ENCODE assay signal across 12 cellular contexts in the genomic region with DNA sequence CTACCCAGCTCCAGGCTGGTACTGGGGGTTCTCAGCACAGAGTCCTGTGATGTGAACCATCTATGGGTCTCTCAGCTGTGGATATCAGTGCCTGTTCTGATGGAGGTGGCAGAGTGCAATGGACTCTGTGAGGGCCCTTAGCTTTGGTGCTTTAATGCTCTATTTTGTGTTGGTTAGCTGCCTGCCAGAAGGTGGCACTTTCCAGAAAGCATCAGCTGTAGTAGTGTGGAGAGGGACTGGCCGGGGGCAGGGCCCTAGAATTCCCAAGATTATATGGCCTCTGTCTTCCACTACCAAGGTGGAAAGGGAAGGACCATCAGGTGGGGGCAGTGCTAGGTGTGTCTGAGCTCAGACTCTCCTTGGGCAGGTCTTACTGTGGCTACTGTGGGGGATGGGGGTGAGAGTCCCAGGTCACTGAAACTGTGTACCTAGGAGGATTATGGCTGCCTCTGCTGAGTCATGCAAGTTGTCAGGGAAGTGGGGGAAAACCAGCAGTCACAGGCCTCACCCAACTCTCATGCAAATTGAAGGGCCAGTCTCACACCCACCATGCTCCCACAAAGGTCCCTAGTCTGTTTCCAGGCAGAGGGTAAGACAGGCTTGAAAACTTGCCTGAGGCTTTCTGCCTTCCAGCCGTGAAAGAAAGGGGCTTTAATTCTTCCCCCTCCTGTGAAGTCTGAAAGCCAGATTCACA.
DNase-seq lines count a peak whose midpoint lies in the region; ATAC-seq and TF ChIP-seq lines count a peak whose summit lies in the region.
"Had no signal": no experiment of that assay in that cellular context is flagged by ENCODE, and none has a peak within 500 bp of the region (broad histone marks: within the 10 kb centered on the region; RNA-seq: fewer than 3 reads in every experiment).

No MANE protein-coding gene starts in this region.

- H3K4me1 Mint-ChIP-seq in WTC11, result peaks cover 20% of the 10 kb centered on the region

- no peaks in the 10 kb centered on the region for H3K36me3 ChIP-seq in ascending aorta

- peaks cover 11% of the 10 kb centered on the region for H3K36me3 Mint-ChIP-seq in WTC11

- H3K9me3 Mint-ChIP-seq in WTC11, result peaks cover 32% of the 10 kb centered on the region

- no peaks in the 10 kb centered on the region for H3K9me3 ChIP-seq in ascending aorta

- no peak overlapping the region for H3K4me3 Mint-ChIP-seq in WTC11
- H3K4me3 Mint-ChIP-seq: activated T-cell treated with anti-CD3 and anti-CD28 coated beads, Interleukin-2, amount 50 U/mL, for 4 hours had no signal

- DNase-seq in WTC11 (ENCODE audit: low spot score), result no peak
- DNase-seq in effector CD8-positive, alpha-beta T cell (lab: John Stamatoyannopoulos, UW), result no peak
- DNase-seq in ascending aorta (ENCODE audit: low spot score in 2 of 2), result no peak
- DNase-seq in NCI-H128 (lab: John Stamatoyannopoulos, UW; ENCODE audit: unreplicated experiment), result no peak
- DNase-seq: activated T-cell treated with anti-CD3 and anti-CD28 coated beads, Interleukin-2, amount 50 U/mL, for 4 hours; central memory CD4-positive, alpha-beta T cell; NCI-H774 had no signal

- POLR2A ChIA-PET in WTC11 (lab: Charles Lee), result no interaction called here

- TF ChIP-seq CTCF in 22Rv1 (IDR thresholded peaks at IDR 0.05) (peak; percentile 27; the same call in 1 of the 2 replicates), WTC11 (IDR thresholded peaks at IDR 0.05) (no peak), ascending aorta (IDR thresholded peaks at IDR 0.05) (no peak)

- peaks cover 4% of the 10 kb centered on the region for H3K27me3 Mint-ChIP-seq in WTC11 (ENCODE audit: low read depth)

- CTCF ChIA-PET in WTC11 (lab: Charles Lee), result no interaction called here

- no peak overlapping the region for H3K27ac ChIP-seq in 22Rv1
- H3K27ac ChIP-seq in ascending aorta, result no peak overlapping the region
- H3K27ac ChIP-seq: skin epidermis had no signal

- H3K27me3 ChIP-seq in ascending aorta, result no peaks in the 10 kb centered on the region

- no peak overlapping the region for H3K27ac Mint-ChIP-seq in WTC11

- H3K4me3 ChIP-seq in ascending aorta, result no peak overlapping the region
- H3K4me3 ChIP-seq: skin epidermis had no signal

- intact Hi-C loops in ascending aorta (cut with DNase I), result no loop called here

- ATAC-seq in GM19452 (IDR thresholded peaks at IDR 0.05; ENCODE audit: unreplicated experiment), result peak; percentile 76
- ATAC-seq in HG03095 (IDR thresholded peaks at IDR 0.05; ENCODE audit: unreplicated experiment), result peak; percentile 83
- ATAC-seq in WTC11, result peak; percentile 74
- no peak for ATAC-seq in HG03280 (IDR thresholded peaks at IDR 0.05; ENCODE audit: unreplicated experiment)
- ATAC-seq: activated T-cell treated with anti-CD3 and anti-CD28 coated beads, Interleukin-2, amount 50 U/mL, for 4 hours had no signal

- peaks cover 0 to 6% of the 10 kb centered on the region in 2 donors for H3K4me1 ChIP-seq in ascending aorta

TF ChIP-seq in WTC11, 78 proteins besides CTCF, POLR2A, EP300 and RAD21:
- TF ChIP-seq NFE2L1 (CRISPR knock-in tag; IDR thresholded peaks at IDR 0.05) (peak; percentile 59; the same call in 1 of the 2 replicates), TCF7 (CRISPR knock-in tag; IDR thresholded peaks at IDR 0.05; ENCODE audit: low read depth) (no peak)
- TF ChIP-seq, protein P1, sequence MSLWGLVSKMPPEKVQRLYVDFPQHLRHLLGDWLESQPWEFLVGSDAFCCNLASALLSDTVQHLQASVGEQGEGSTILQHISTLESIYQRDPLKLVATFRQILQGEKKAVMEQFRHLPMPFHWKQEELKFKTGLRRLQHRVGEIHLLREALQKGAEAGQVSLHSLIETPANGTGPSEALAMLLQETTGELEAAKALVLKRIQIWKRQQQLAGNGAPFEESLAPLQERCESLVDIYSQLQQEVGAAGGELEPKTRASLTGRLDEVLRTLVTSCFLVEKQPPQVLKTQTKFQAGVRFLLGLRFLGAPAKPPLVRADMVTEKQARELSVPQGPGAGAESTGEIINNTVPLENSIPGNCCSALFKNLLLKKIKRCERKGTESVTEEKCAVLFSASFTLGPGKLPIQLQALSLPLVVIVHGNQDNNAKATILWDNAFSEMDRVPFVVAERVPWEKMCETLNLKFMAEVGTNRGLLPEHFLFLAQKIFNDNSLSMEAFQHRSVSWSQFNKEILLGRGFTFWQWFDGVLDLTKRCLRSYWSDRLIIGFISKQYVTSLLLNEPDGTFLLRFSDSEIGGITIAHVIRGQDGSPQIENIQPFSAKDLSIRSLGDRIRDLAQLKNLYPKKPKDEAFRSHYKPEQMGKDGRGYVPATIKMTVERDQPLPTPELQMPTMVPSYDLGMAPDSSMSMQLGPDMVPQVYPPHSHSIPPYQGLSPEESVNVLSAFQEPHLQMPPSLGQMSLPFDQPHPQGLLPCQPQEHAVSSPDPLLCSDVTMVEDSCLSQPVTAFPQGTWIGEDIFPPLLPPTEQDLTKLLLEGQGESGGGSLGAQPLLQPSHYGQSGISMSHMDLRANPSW (CRISPR knock-in tag; conservative IDR thresholded peaks at IDR 0.05; ENCODE audit: low read depth), result no peak
TF ChIP-seq in WTC11: peak in this region for 1.
